Comparison of ENCODE assay signal across 11 cellular contexts in genomic region chr2:161199885-161200284, GRCh38. TPM values are rescaled to one million over a fixed set of nuclear protein-coding genes. Genes with fewer than 3 reads are reported as not detected.
DNase-seq lines count a peak whose midpoint lies in the region; ATAC-seq lines count a peak whose summit lies in the region.
"Had no signal": no experiment of that assay in that cellular context is flagged by ENCODE, and none has a peak within 500 bp of the region (broad histone marks: within the 10 kb centered on the region; RNA-seq: fewer than 3 reads in every experiment).

No MANE protein-coding gene starts in this region.

- in situ Hi-C loops in KBM-7 (cut with MboI; ENCODE audit: low pct_unique_long_range_greater_than_20kb, low sequenced_read_pairs) = no loop called here

- H3K4me3 Mint-ChIP-seq in stimulated activated naive CD8-positive, alpha-beta T cell treated with anti-CD3 and anti-CD28 coated beads, Interleukin-15, amount 100 ng/mL, for 72 hours = peak overlapping the region; percentile 9 to 42

- peak overlapping the region; percentile 3; the same call in 1 of the 2 replicates for H3K27ac ChIP-seq in SJSA1

- peaks cover 30% of the 10 kb centered on the region for H3K4me1 Mint-ChIP-seq in stimulated activated naive CD8-positive, alpha-beta T cell treated with anti-CD3 and anti-CD28 coated beads, Interleukin-15, amount 100 ng/mL, for 72 hours

- H3K27ac Mint-ChIP-seq in activated naive CD4-positive, alpha-beta T cell treated with anti-CD3 and anti-CD28 coated beads, Interleukin-2, amount 50 U/mL, for 72 hours = peak overlapping the region in 1 of 2 donors; percentile 79
- peak overlapping the region in 1 of 2 donors; percentile 9 for H3K27ac Mint-ChIP-seq in stimulated activated naive CD8-positive, alpha-beta T cell treated with anti-CD3 and anti-CD28 coated beads, Interleukin-15, amount 100 ng/mL, for 72 hours

- H3K4me1 ChIP-seq in SJSA1 (replicated peaks) = peaks cover 25% of the 10 kb centered on the region

- H3K9me3 ChIP-seq in SJSA1 (replicated peaks) = no peaks in the 10 kb centered on the region

- peaks cover 49% of the 10 kb centered on the region for H3K36me3 ChIP-seq in SJSA1

- peaks cover 13 to 36% of the 10 kb centered on the region in 2 donors for H3K36me3 Mint-ChIP-seq in activated naive CD4-positive, alpha-beta T cell treated with anti-CD3 and anti-CD28 coated beads, Interleukin-2, amount 50 U/mL, for 72 hours

- H3K9me3 Mint-ChIP-seq in activated naive CD4-positive, alpha-beta T cell treated with anti-CD3 and anti-CD28 coated beads, Interleukin-2, amount 50 U/mL, for 72 hours = peaks cover 0 to 5% of the 10 kb centered on the region in 2 donors
- no peaks in the 10 kb centered on the region for H3K9me3 Mint-ChIP-seq in stimulated activated naive CD8-positive, alpha-beta T cell treated with anti-CD3 and anti-CD28 coated beads, Interleukin-15, amount 100 ng/mL, for 72 hours

- DNase-seq in activated naive CD4-positive, alpha-beta T cell treated with anti-CD3 and anti-CD28 coated beads, Interleukin-2, amount 50 U/mL, for 72 hours (ENCODE audit: low spot score in 2 of 2) = no peak
- DNase-seq in activated naive CD4-positive, alpha-beta T cell (lab: John Stamatoyannopoulos, UW) = no peak
- no peak for DNase-seq in SJSA1 (ENCODE audit: low read depth in 1 of 2, low spot score in 2 of 2)
- no peak for DNase-seq in stimulated activated naive CD8-positive, alpha-beta T cell treated with anti-CD3 and anti-CD28 coated beads, Interleukin-15, amount 100 ng/mL, for 72 hours
- no peak for DNase-seq in pons (ENCODE audit: low spot score)
- no peak for DNase-seq in KBM-7
- no peak for DNase-seq in activated CD4-positive, alpha-beta T cell treated with anti-CD3 and anti-CD28 coated beads for 48 hours
- DNase-seq: midbrain, NCI-H774 had no signal

- H3K27me3 ChIP-seq in SJSA1 (replicated peaks) = no peaks in the 10 kb centered on the region

- H3K4me3 ChIP-seq in SJSA1 = no peak overlapping the region

- peak; percentile 63 to 68 for ATAC-seq in activated naive CD4-positive, alpha-beta T cell treated with anti-CD3 and anti-CD28 coated beads, Interleukin-2, amount 50 U/mL, for 72 hours
- peak; percentile 89 for ATAC-seq in HG02938 (IDR thresholded peaks at IDR 0.05; ENCODE audit: unreplicated experiment)
- ATAC-seq in stimulated activated naive CD8-positive, alpha-beta T cell treated with anti-CD3 and anti-CD28 coated beads, Interleukin-15, amount 100 ng/mL, for 72 hours = peak; percentile 70
- ATAC-seq: HCT116 had no signal

- H3K27me3 Mint-ChIP-seq in stimulated activated naive CD8-positive, alpha-beta T cell treated with anti-CD3 and anti-CD28 coated beads, Interleukin-15, amount 100 ng/mL, for 72 hours = no peaks in the 10 kb centered on the region

RNA-seq across cellular contexts. Expression of gene TANK, which starts 39.7 kb away (rescaled TPM):
- 100 to 1,000 TPM in 1 of 2 donors, 10 to 100 TPM in 1; 90.3 to 126 TPM for total RNA-seq in activated naive CD4-positive, alpha-beta T cell treated with anti-CD3 and anti-CD28 coated beads, Interleukin-2, amount 50 U/mL, for 72 hours
- 67.5 and 106 TPM in 2 replicates for total RNA-seq in SJSA1 (2014; rRNA removed; shearing (Covaris generic))
